Comparison of ENCODE assay signal across 9 cellular contexts in the genomic region with DNA sequence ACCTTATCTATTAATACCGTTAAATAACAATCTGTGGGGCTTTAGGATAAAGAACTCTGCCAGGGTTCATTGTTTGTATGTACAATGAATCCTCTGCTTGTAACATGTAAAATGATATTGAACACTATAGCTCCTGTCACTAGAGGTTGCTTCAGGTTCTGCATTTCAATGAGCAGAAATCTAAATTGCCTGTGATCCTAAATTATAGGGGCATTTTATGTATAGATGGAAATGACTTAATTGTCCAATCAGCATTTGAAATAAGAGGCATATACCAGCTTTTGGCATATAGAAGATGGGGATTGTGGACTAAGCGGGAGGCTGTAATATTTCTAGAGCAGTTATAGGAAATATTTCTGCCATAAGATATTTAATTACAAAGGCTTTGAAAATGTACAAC. TPM values are rescaled to one million over a fixed set of nuclear protein-coding genes. Genes with fewer than 3 reads are reported as not detected.
DNase-seq lines count a peak whose midpoint lies in the region; ATAC-seq, FAIRE-seq and TF ChIP-seq lines count a peak whose summit lies in the region.
"Had no signal": no experiment of that assay in that cellular context is flagged by ENCODE, and none has a peak within 500 bp of the region (broad histone marks: within the 10 kb centered on the region; RNA-seq: fewer than 3 reads in every experiment).

No MANE protein-coding gene starts in this region.

- no peaks in the 10 kb centered on the region for H3K36me3 ChIP-seq in MM.1S (replicated peaks; ENCODE audit: insufficient read depth, low read length)
- no peaks in the 10 kb centered on the region for H3K36me3 ChIP-seq in breast epithelium
- no peaks in the 10 kb centered on the region for H3K36me3 ChIP-seq in neuron (ENCODE audit: insufficient read depth, low read length)

- H3K4me1 ChIP-seq in MM.1S (ENCODE audit: low read length) (peaks cover 31% of the 10 kb centered on the region), breast epithelium (peaks cover 0 to 18% of the 10 kb centered on the region in 2 donors), neuron (ENCODE audit: insufficient read depth, low read length) (peaks cover 31% of the 10 kb centered on the region)

- H3K27ac ChIP-seq in MM.1S (ENCODE audit: low read length) (peak overlapping the region; percentile 66; the same call in 1 of the 2 replicates), breast epithelium (no peak overlapping the region)
- H3K27ac ChIP-seq: RWPE1 had no signal

- H3K9me3 ChIP-seq in MM.1S (replicated peaks; ENCODE audit: insufficient read depth, low read length) (no peaks in the 10 kb centered on the region), breast epithelium (no peaks in the 10 kb centered on the region), neuron (ENCODE audit: low read length) (no peaks in the 10 kb centered on the region)

- no peaks in the 10 kb centered on the region for H3K9me2 ChIP-seq in MM.1S (replicated peaks; ENCODE audit: insufficient read depth, low read length)

- peak overlapping the region; percentile 91 for H3K4me2 ChIP-seq in MM.1S (ENCODE audit: low read depth, low read length)

- no peak for TF ChIP-seq POLR2A in breast epithelium (IDR thresholded peaks at IDR 0.05)

- H3K27me3 ChIP-seq in MM.1S (replicated peaks; ENCODE audit: insufficient read depth, low read length) (no peaks in the 10 kb centered on the region), breast epithelium (no peaks in the 10 kb centered on the region), neuron (ENCODE audit: insufficient read depth, low read length) (no peaks in the 10 kb centered on the region)

- peak; percentile 40 for DNase-seq in NCI-H1105 treated with DMSO at 0.1 percent for 48 hours (lab: John Stamatoyannopoulos, UW)
- no peak for DNase-seq in NCI-H1105 (lab: John Stamatoyannopoulos, UW)
- no peak for DNase-seq in MM.1S
- no peak for DNase-seq in breast epithelium (ENCODE audit: low spot score in 2 of 2)
- DNase-seq in LoVo (ENCODE audit: low spot score): no peak
- DNase-seq in frontal cortex (ENCODE audit: low spot score in 2 of 2): no peak

- no peak for FAIRE-seq in frontal cortex (lab: Jason Lieb, UNC)

- intact Hi-C loops in breast epithelium (cut with DNase I; ENCODE audit: low total_unique reads): no loop called here

- peaks cover 28% of the 10 kb centered on the region for H3F3A ChIP-seq in MM.1S (ENCODE audit: insufficient read depth, low read length)

- peaks cover 76% of the 10 kb centered on the region for H3K79me2 ChIP-seq in MM.1S (ENCODE audit: low read length)

- peaks cover 14% of the 10 kb centered on the region for H4K20me1 ChIP-seq in MM.1S (ENCODE audit: insufficient read depth, low read length)

- no peak overlapping the region for H2AFZ ChIP-seq in MM.1S (ENCODE audit: low read length)
- H2AFZ ChIP-seq in neuron (ENCODE audit: low read depth, low read length): no peak overlapping the region

- H3K4me3 ChIP-seq in MM.1S (ENCODE audit: low read length) (peak overlapping the region; percentile 98), breast epithelium (peak overlapping the region in 2 of 3 donors; percentile 98 to 100), neuron (ENCODE audit: low read length) (peak overlapping the region; percentile 60)

- H3K9ac ChIP-seq in MM.1S (ENCODE audit: low read length): peak overlapping the region; percentile 83; the same call in 1 of the 2 replicates

- TF ChIP-seq CTCF in MM.1S (IDR thresholded peaks at IDR 0.05; ENCODE audit: low read length): no peak
- no peak for TF ChIP-seq CTCF in breast epithelium (IDR thresholded peaks at IDR 0.05)

- ATAC-seq in GM19035 (IDR thresholded peaks at IDR 0.05; ENCODE audit: unreplicated experiment): no peak

RNA-seq across cellular contexts. Expression of gene NCOA3, which starts 2.0 kb away (rescaled TPM):
- 10 to 100 TPM; 40.6 to 57.1 (median 45.1) TPM for total RNA-seq in breast epithelium
- 42.0 TPM for total RNA-seq in frontal cortex
